In genomic region chr9:86036555-86036954, GRCh38 we compare ENCODE assay signal across 26 cellular contexts.
DNase-seq lines count a peak whose midpoint lies in the region; ATAC-seq and TF ChIP-seq lines count a peak whose summit lies in the region.
"Had no signal": no experiment of that assay in that cellular context is flagged by ENCODE, and none has a peak within 500 bp of the region (broad histone marks: within the 10 kb centered on the region; RNA-seq: fewer than 3 reads in every experiment).

No MANE protein-coding gene starts in this region.

- H3K36me3 Mint-ChIP-seq in WTC11, result peaks cover 47% of the 10 kb centered on the region
- peaks cover 96% of the 10 kb centered on the region for H3K36me3 Mint-ChIP-seq in nephron progenitor cell (ENCODE audit: low read depth)

- H3K27me3 Mint-ChIP-seq in WTC11 (ENCODE audit: low read depth) (no peaks in the 10 kb centered on the region), nephron progenitor cell (ENCODE audit: low read depth, poor library complexity) (no peaks in the 10 kb centered on the region)
- H3K27me3 Mint-ChIP-seq: activated naive CD8-positive, alpha-beta T cell treated with anti-CD3 and anti-CD28 coated beads for 36 hours; progenitor cell of endocrine pancreas had no signal

- CTCF ChIA-PET in WTC11 (lab: Charles Lee), result interaction anchor here (1.6 to 1.7 kb wide), 2 partner anchors 8 to 166 kb away, joined by 4 to 9 read pairs; no protein-coding TSS in a partner anchor

- POLR2A ChIA-PET in WTC11 (lab: Charles Lee), result no interaction called here

- TF ChIP-seq CTCF in WTC11 (IDR thresholded peaks at IDR 0.05), result no peak
- no peak for TF ChIP-seq CTCF in nephron progenitor cell (IDR thresholded peaks at IDR 0.05)

- H3K4me1 Mint-ChIP-seq in WTC11, result peaks cover 11% of the 10 kb centered on the region
- peaks cover 50% of the 10 kb centered on the region for H3K4me1 Mint-ChIP-seq in nephron progenitor cell
- H3K4me1 Mint-ChIP-seq: activated naive CD8-positive, alpha-beta T cell treated with anti-CD3 and anti-CD28 coated beads for 36 hours; immature natural killer cell had no signal

- H3K4me3 Mint-ChIP-seq in WTC11 (no peak overlapping the region), nephron progenitor cell (no peak overlapping the region)
- H3K4me3 Mint-ChIP-seq: activated naive CD8-positive, alpha-beta T cell treated with anti-CD3 and anti-CD28 coated beads for 36 hours; immature natural killer cell had no signal

- DNase-seq in NCI-H2107 treated with DMSO at 0.1 percent for 48 hours (lab: John Stamatoyannopoulos, UW; ENCODE audit: unreplicated experiment) (peak; percentile 1), NCI-H2107 (lab: John Stamatoyannopoulos, UW) (no peak), NCI-H1092 treated with DMSO at 0.1 percent for 48 hours (lab: John Stamatoyannopoulos, UW) (peak; percentile 54), WTC11 (ENCODE audit: low spot score) (no peak), nephron progenitor cell (no peak), mesenteric fat pad (ENCODE audit: low spot score) (no peak)
- DNase-seq: activated CD4-positive, alpha-beta T cell treated with anti-CD3 and anti-CD28 coated beads for 48 hours; activated CD8-positive, alpha-beta memory T cell treated with anti-CD3 and anti-CD28 coated beads for 24 hours; activated naive CD8-positive, alpha-beta T cell treated with anti-CD3 and anti-CD28 coated beads for 36 hours; activated T-cell treated with anti-CD3 and anti-CD28 coated beads for 4 hours; anterior cingulate cortex; Calu3; effector CD4-positive, alpha-beta T cell; GOT3; immature natural killer cell; KG1; left cardiac atrium; MG63; SJCRH30; stimulated activated CD4-positive, alpha-beta T cell treated with anti-CD3 and anti-CD28 coated beads, Interleukin-4, amount 100 ng/mL, for 24 hours; T-helper 9 cell; WERI-Rb-1 had no signal

- H3K9me3 Mint-ChIP-seq in WTC11 (no peaks in the 10 kb centered on the region), nephron progenitor cell (peaks cover 7% of the 10 kb centered on the region)
- H3K9me3 Mint-ChIP-seq: activated naive CD8-positive, alpha-beta T cell treated with anti-CD3 and anti-CD28 coated beads for 36 hours; immature natural killer cell had no signal

- ATAC-seq in WTC11 (no peak), HG02588 (IDR thresholded peaks at IDR 0.05; ENCODE audit: unreplicated experiment) (no peak), GM19455 (IDR thresholded peaks at IDR 0.05; ENCODE audit: unreplicated experiment) (no peak)
- ATAC-seq: A549, left cardiac atrium had no signal

- H3K27ac Mint-ChIP-seq in WTC11, result peak overlapping the region; percentile 58; the same call in 1 of the 2 replicates
- H3K27ac Mint-ChIP-seq in nephron progenitor cell, result peak overlapping the region; percentile 95
- H3K27ac Mint-ChIP-seq: activated naive CD8-positive, alpha-beta T cell treated with anti-CD3 and anti-CD28 coated beads for 36 hours; immature natural killer cell had no signal

TF ChIP-seq in WTC11, 78 proteins besides CTCF, POLR2A, EP300 and RAD21:
- TF ChIP-seq OVOL2 (CRISPR knock-in tag; IDR thresholded peaks at IDR 0.05; ENCODE audit: borderline replicate concordance) (no peak), IRF1 (CRISPR knock-in tag; IDR thresholded peaks at IDR 0.05) (no peak), HMGA2 (CRISPR knock-in tag; IDR thresholded peaks at IDR 0.05) (no peak), GTF2I (CRISPR knock-in tag; conservative IDR thresholded peaks at IDR 0.05) (no peak), ZNF671 (CRISPR knock-in tag; IDR thresholded peaks at IDR 0.05) (no peak), EMX1 (CRISPR knock-in tag; IDR thresholded peaks at IDR 0.05) (no peak), NFATC4 (CRISPR knock-in tag; IDR thresholded peaks at IDR 0.05) (no peak), ZNF532 (CRISPR knock-in tag; IDR thresholded peaks at IDR 0.05; ENCODE audit: borderline replicate concordance) (no peak), E2F4 (CRISPR knock-in tag; IDR thresholded peaks at IDR 0.05; ENCODE audit: borderline replicate concordance, low read depth) (no peak), TEAD4 (CRISPR knock-in tag; IDR thresholded peaks at IDR 0.05) (no peak), ZNF232 (CRISPR knock-in tag; IDR thresholded peaks at IDR 0.05) (no peak), ESRRA (CRISPR knock-in tag; IDR thresholded peaks at IDR 0.05; ENCODE audit: borderline replicate concordance) (no peak), ZNF317 (CRISPR knock-in tag; IDR thresholded peaks at IDR 0.05; ENCODE audit: borderline replicate concordance, low read depth) (no peak), FOXP1 (CRISPR knock-in tag; IDR thresholded peaks at IDR 0.05; ENCODE audit: borderline replicate concordance) (no peak), ZNF121 (CRISPR knock-in tag; IDR thresholded peaks at IDR 0.05) (no peak), RELA (CRISPR knock-in tag; IDR thresholded peaks at IDR 0.05; ENCODE audit: borderline replicate concordance) (no peak), NR3C1 (CRISPR knock-in tag; conservative IDR thresholded peaks at IDR 0.05; ENCODE audit: low read depth) (no peak)
- TF ChIP-seq, protein P1, sequence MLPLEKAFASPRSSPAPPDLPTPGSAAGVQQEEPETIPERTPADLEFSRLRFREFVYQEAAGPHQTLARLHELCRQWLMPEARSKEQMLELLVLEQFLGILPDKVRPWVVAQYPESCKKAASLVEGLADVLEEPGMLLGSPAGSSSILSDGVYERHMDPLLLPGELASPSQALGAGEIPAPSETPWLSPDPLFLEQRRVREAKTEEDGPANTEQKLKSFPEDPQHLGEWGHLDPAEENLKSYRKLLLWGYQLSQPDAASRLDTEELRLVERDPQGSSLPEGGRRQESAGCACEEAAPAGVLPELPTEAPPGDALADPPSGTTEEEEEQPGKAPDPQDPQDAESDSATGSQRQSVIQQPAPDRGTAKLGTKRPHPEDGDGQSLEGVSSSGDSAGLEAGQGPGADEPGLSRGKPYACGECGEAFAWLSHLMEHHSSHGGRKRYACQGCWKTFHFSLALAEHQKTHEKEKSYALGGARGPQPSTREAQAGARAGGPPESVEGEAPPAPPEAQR (CRISPR knock-in tag; IDR thresholded peaks at IDR 0.05), result no peak

Comparison
In these comparisons a context has a peak if more than half of its experiments do, and no peak if none do; other contexts are left out.
1. DNase-seq: peak in NCI-H2107 treated with DMSO at 0.1 percent for 48 hours (single experiment) and NCI-H1092 treated with DMSO at 0.1 percent for 48 hours (single experiment); none in NCI-H2107 (single experiment), WTC11 (single experiment), nephron progenitor cell (single experiment) and mesenteric fat pad (single experiment).